Comparison of ENCODE assay signal across 18 cellular contexts in the genomic region with DNA sequence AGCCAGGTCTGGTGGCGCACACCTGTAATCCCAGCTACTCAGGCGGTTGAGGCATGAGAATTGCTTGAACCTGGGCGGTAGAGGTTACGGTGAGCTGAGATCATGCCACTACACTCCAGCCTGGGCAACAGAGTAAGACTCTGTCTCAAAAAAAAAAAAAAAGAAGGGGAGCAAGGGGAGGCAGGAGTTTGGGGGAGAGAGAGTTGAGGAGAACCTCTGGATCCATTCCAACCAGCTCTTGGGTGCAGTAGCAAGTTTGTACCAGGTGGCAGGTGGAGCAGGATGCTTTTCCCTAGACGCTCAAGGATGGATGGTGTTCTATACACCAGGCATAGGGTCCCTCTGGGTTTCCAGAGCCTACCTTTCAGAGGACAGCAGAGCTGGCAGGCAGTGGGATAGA. TPM values are rescaled to one million over a fixed set of nuclear protein-coding genes. Genes with fewer than 3 reads are reported as not detected.
"Had no signal": no experiment of that assay in that cellular context is flagged by ENCODE, and none has a peak within 500 bp of the region (broad histone marks: within the 10 kb centered on the region; RNA-seq: fewer than 3 reads in every experiment).

No MANE protein-coding gene starts in this region.

- ATAC-seq: mucosa of descending colon; stimulated activated memory B cell treated with anti-CD40 and anti-IgM and Interleukin-4, amounts not matched to agents 10 μg/mL and 1 μg/mL and 100 μg/mL, for 72 hours had no signal

- DNase-seq: activated CD4-positive, alpha-beta memory T cell treated with anti-CD3 and anti-CD28 coated beads for 36 hours; activated CD4-positive, alpha-beta T cell treated with anti-CD3 and anti-CD28 coated beads for 1 hour; activated gamma-delta T cell; activated T-cell treated with anti-CD3 and anti-CD28 coated beads, Interleukin-2, amount 50 U/mL, for 48 hours; amygdala; cerebellar nuclear complex; dorsolateral prefrontal cortex; glutamatergic neuron; immature natural killer cell; mucosa of descending colon; stimulated activated CD4-positive, alpha-beta T cell treated with anti-CD3 and anti-CD28 coated beads, Interleukin-1b, Interleukin-23, amount 100 ng/mL, for 48 hours; T-helper 2 cell; transverse colon had no signal

- H3K36me3 ChIP-seq: esophagus muscularis mucosa, right atrium auricular region, transverse colon had no signal

- H3K4me3 ChIP-seq: dorsolateral prefrontal cortex, esophagus muscularis mucosa, mucosa of descending colon, right atrium auricular region, transverse colon had no signal

- H3K9me3 ChIP-seq: esophagus muscularis mucosa, mucosa of descending colon, right atrium auricular region, transverse colon had no signal

- H3K27me3 ChIP-seq: right atrium auricular region had no signal

- H3K27ac ChIP-seq: dorsolateral prefrontal cortex, esophagus muscularis mucosa, right atrium auricular region, transverse colon had no signal

RNA-seq across cellular contexts. Expression of a gene that starts 1.9 kb away (rescaled TPM):
- total RNA-seq: activated CD4-positive, alpha-beta memory T cell treated with anti-CD3 and anti-CD28 coated beads for 36 hours; lung microvascular endothelial cell; transverse colon had no signal
- polyA plus RNA-seq: neural cell had no signal
